Comparison of ENCODE assay signal across 2 cellular contexts in the genomic region with DNA sequence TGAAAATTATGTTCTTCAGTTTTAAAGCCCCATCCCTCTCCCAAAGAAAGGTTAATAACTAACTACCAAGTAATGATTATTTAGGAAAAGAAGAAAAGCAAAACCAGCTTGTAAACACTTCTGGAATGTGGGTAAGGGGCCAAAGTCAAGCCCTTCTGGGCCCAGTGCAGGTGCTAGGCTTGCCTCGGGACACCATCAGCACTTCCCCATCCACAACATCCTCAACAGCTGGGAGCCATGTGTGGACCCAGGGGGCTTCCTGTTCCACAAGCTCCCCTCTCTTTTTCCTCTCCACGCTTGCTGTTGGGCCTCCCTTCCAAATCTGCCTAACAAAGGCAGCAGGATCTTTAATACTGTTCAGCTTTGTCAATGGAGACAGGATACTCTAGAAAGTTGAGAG. TPM values are rescaled to one million over a fixed set of nuclear protein-coding genes. Genes with fewer than 3 reads are reported as not detected.
"Had no signal": no experiment of that assay in that cellular context is flagged by ENCODE, and none has a peak within 500 bp of the region (broad histone marks: within the 10 kb centered on the region; RNA-seq: fewer than 3 reads in every experiment).

No MANE protein-coding gene starts in this region.

RNA-seq across cellular contexts. Expression of gene CSPG4, which starts 58.4 kb away (rescaled TPM):
- total RNA-seq: activated CD8-positive, alpha-beta T cell treated with anti-CD3 and anti-CD28 coated beads for 36 hours; T-helper 1 cell treated with Interleukin-12 subunit alpha and Interleukin-12 subunit beta and Interleukin-4 antibody, amounts not matched to agents 30 ng/mL and 1 ng/mL, for 36 hours had no signal
